9 cellular contexts compared by ENCODE assay signal in genomic region chr20:46990017-46990810, GRCh38.
DNase-seq lines count a peak whose midpoint lies in the region; ATAC-seq and TF ChIP-seq lines count a peak whose summit lies in the region.
"Had no signal": no experiment of that assay in that cellular context is flagged by ENCODE, and none has a peak within 500 bp of the region (broad histone marks: within the 10 kb centered on the region; RNA-seq: fewer than 3 reads in every experiment).

No MANE protein-coding gene starts in this region.

- peaks cover 46% of the 10 kb centered on the region for H3K4me1 ChIP-seq in mucosa of stomach (ENCODE audit: control insufficient read depth, insufficient read depth, low read length)
- H3K4me1 ChIP-seq: psoas muscle had no signal

- no peak overlapping the region for H3K27ac Mint-ChIP-seq in natural killer cell treated with Interleukin-12 subunit alpha and Interleukin-12 subunit beta and Interleukin-15 and Interleukin-18, amount 100 ng/mL, for 72 hours
- H3K27ac Mint-ChIP-seq in natural killer cell = no peak overlapping the region

- H3K4me3 Mint-ChIP-seq in natural killer cell treated with Interleukin-12 subunit alpha and Interleukin-12 subunit beta and Interleukin-15 and Interleukin-18, amount 100 ng/mL, for 72 hours = peak overlapping the region; percentile 3
- no peak overlapping the region for H3K4me3 Mint-ChIP-seq in natural killer cell

- H3K9me3 Mint-ChIP-seq in natural killer cell treated with Interleukin-12 subunit alpha and Interleukin-12 subunit beta and Interleukin-15 and Interleukin-18, amount 100 ng/mL, for 72 hours = no peaks in the 10 kb centered on the region
- H3K9me3 Mint-ChIP-seq in natural killer cell = no peaks in the 10 kb centered on the region

- intact Hi-C loops in natural killer cell (cut with micrococcal nuclease) = no loop called here

- DNase-seq in natural killer cell treated with Interleukin-12 subunit alpha and Interleukin-12 subunit beta and Interleukin-15 and Interleukin-18, amount 100 ng/mL, for 72 hours (ENCODE audit: low spot score) = no peak
- no peak for DNase-seq in natural killer cell
- peak; percentile 16 for DNase-seq in activated effector memory CD4-positive, alpha-beta T cell treated with Interleukin-2 at 50 U/mL for 16 hours
- no peak for DNase-seq in EL
- no peak for DNase-seq in epidermal melanocyte (ENCODE audit: insufficient read length, low spot score)

- H3K4me3 ChIP-seq in mucosa of stomach (ENCODE audit: low read length) = no peak overlapping the region
- H3K4me3 ChIP-seq: psoas muscle had no signal

- peaks cover 21 to 22% of the 10 kb centered on the region in 2 donors for H3K27me3 Mint-ChIP-seq in natural killer cell treated with Interleukin-12 subunit alpha and Interleukin-12 subunit beta and Interleukin-15 and Interleukin-18, amount 100 ng/mL, for 72 hours
- H3K27me3 Mint-ChIP-seq in natural killer cell (ENCODE audit: low read depth in 2 of 2) = peaks cover 6 to 12% of the 10 kb centered on the region in 2 donors

- peaks cover 8 to 14% of the 10 kb centered on the region in 2 donors for H3K4me1 Mint-ChIP-seq in natural killer cell treated with Interleukin-12 subunit alpha and Interleukin-12 subunit beta and Interleukin-15 and Interleukin-18, amount 100 ng/mL, for 72 hours (ENCODE audit: low read depth in 2 of 2)
- peaks cover 0 to 13% of the 10 kb centered on the region in 2 donors for H3K4me1 Mint-ChIP-seq in natural killer cell

- H3K36me3 ChIP-seq in mucosa of stomach (ENCODE audit: control insufficient read depth, insufficient read depth, low read length) = no peaks in the 10 kb centered on the region

- ATAC-seq in natural killer cell treated with Interleukin-12 subunit alpha and Interleukin-12 subunit beta and Interleukin-15 and Interleukin-18, amount 100 ng/mL, for 72 hours = peak in 1 of 2 donors; percentile 69
- ATAC-seq in natural killer cell = no peak
- ATAC-seq in GM18517 (IDR thresholded peaks at IDR 0.05; ENCODE audit: unreplicated experiment) = no peak
- ATAC-seq in HG03196 (IDR thresholded peaks at IDR 0.05; ENCODE audit: unreplicated experiment) = no peak

- H3K27me3 ChIP-seq in mucosa of stomach (ENCODE audit: control insufficient read depth, insufficient read depth, low read length) = no peaks in the 10 kb centered on the region

- no peaks in the 10 kb centered on the region for H3K36me3 Mint-ChIP-seq in natural killer cell treated with Interleukin-12 subunit alpha and Interleukin-12 subunit beta and Interleukin-15 and Interleukin-18, amount 100 ng/mL, for 72 hours
- no peaks in the 10 kb centered on the region for H3K36me3 Mint-ChIP-seq in natural killer cell

- H3K9me3 ChIP-seq in mucosa of stomach (ENCODE audit: control insufficient read depth, low read length) = no peaks in the 10 kb centered on the region
- H3K9me3 ChIP-seq: psoas muscle had no signal

- no peak for TF ChIP-seq CTCF in natural killer cell (IDR thresholded peaks at IDR 0.05)

- peak overlapping the region; percentile 49 for H3K9ac ChIP-seq in mucosa of stomach (ENCODE audit: low read length)
